1 cellular context compared by ENCODE assay signal in genomic region chr7:76328390-76328789, GRCh38.
TF ChIP-seq lines count a peak whose summit lies in the region.

No MANE protein-coding gene starts in this region.

TF ChIP-seq in GM23338, 12 proteins besides CTCF, POLR2A, EP300 and RAD21 (continued from another document):
- TF ChIP-seq ZNF462 (CRISPR knock-in tag; IDR thresholded peaks at IDR 0.05) = no peak
- no peak for TF ChIP-seq REST (IDR thresholded peaks at IDR 0.05; ENCODE audit: unreplicated experiment)
- no peak for TF ChIP-seq ZNF114 (CRISPR knock-in tag; IDR thresholded peaks at IDR 0.05)
- no peak for TF ChIP-seq NANOG (IDR thresholded peaks at IDR 0.05; ENCODE audit: borderline replicate concordance)
- TF ChIP-seq EZH2 (IDR thresholded peaks at IDR 0.05; ENCODE audit: low read depth, unreplicated experiment) = no peak
- TF ChIP-seq, protein P1, sequence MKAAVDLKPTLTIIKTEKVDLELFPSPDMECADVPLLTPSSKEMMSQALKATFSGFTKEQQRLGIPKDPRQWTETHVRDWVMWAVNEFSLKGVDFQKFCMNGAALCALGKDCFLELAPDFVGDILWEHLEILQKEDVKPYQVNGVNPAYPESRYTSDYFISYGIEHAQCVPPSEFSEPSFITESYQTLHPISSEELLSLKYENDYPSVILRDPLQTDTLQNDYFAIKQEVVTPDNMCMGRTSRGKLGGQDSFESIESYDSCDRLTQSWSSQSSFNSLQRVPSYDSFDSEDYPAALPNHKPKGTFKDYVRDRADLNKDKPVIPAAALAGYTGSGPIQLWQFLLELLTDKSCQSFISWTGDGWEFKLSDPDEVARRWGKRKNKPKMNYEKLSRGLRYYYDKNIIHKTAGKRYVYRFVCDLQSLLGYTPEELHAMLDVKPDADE (IDR thresholded peaks at IDR 0.05) = no peak
- no peak for TF ChIP-seq ZNF331 (CRISPR knock-in tag; IDR thresholded peaks at IDR 0.05; ENCODE audit: low read depth)
- TF ChIP-seq JUNB (IDR thresholded peaks at IDR 0.05; ENCODE audit: unreplicated experiment) = no peak
- TF ChIP-seq EZH2phosphoT487 (IDR thresholded peaks at IDR 0.05; ENCODE audit: unreplicated experiment) = no peak
- no peak for TF ChIP-seq STAT1 (IDR thresholded peaks at IDR 0.05; ENCODE audit: unreplicated experiment)
- TF ChIP-seq POLR2AphosphoS5 (IDR thresholded peaks at IDR 0.05; ENCODE audit: low read depth) = no peak
